22 cellular contexts compared by ENCODE assay signal in genomic region chr2:224736227-224736626, GRCh38. TPM values are rescaled to one million over a fixed set of nuclear protein-coding genes. Genes with fewer than 3 reads are reported as not detected.
DNase-seq lines count a peak whose midpoint lies in the region; ATAC-seq, FAIRE-seq and TF ChIP-seq lines count a peak whose summit lies in the region.
"Had no signal": no experiment of that assay in that cellular context is flagged by ENCODE, and none has a peak within 500 bp of the region (broad histone marks: within the 10 kb centered on the region; RNA-seq: fewer than 3 reads in every experiment).

No MANE protein-coding gene starts in this region.

- H3K36me3 Mint-ChIP-seq in mesothelial cell of epicardium = peaks cover 6% of the 10 kb centered on the region
- H3K36me3 Mint-ChIP-seq: CD4-positive, CD25-positive, alpha-beta regulatory T cell had no signal

- peaks cover 40% of the 10 kb centered on the region for H3K9me3 Mint-ChIP-seq in mesothelial cell of epicardium

- H3K79me2 ChIP-seq in H1 (ENCODE audit: control insufficient read depth in 1 of 2, insufficient read depth in 2 of 2, low read length in 2 of 2) = no peaks in the 10 kb centered on the region

- H3K4me2 ChIP-seq in A549 = no peak overlapping the region
- no peak overlapping the region for H3K4me2 ChIP-seq in H1 (ENCODE audit: insufficient read depth in 1 of 2, low read depth in 2 of 2, low read length in 2 of 2)

- no peak overlapping the region for H3K27ac ChIP-seq in A549
- H3K27ac ChIP-seq in HEK293 (ENCODE audit: extremely low read depth, low read depth, low read length) = no peak overlapping the region
- no peak overlapping the region for H3K27ac ChIP-seq in H1 (ENCODE audit: low read depth, low read length)
- H3K27ac ChIP-seq: C4-2B, GM23248 had no signal

- H3K9ac ChIP-seq in H1 (replicated peaks in 1 of 4; ENCODE audit: extremely low read depth in 1 of 4, low read depth in 3 of 4, low read length in 3 of 4) = no peak overlapping the region
- H3K9ac ChIP-seq: GM23248 had no signal

- no peaks in the 10 kb centered on the region for H3K79me1 ChIP-seq in H1 (ENCODE audit: low read depth, low read length)

- no peak overlapping the region for H2BK20ac ChIP-seq in H1 (ENCODE audit: low read length)

- no peak overlapping the region for H2AFZ ChIP-seq in H1 (ENCODE audit: low read length)
- H2AFZ ChIP-seq: GM23248 had no signal

- TF ChIP-seq CTCF in A549 (IDR thresholded peaks at IDR 0.05) (no peak), HEK293 (tag by site-specific recombination; IDR thresholded peaks at IDR 0.05) (no peak), H1 (IDR thresholded peaks at IDR 0.05; ENCODE audit: control extremely low read depth in 1 of 3, insufficient read depth in 1 of 3, low read depth in 1 of 3, low read length in 3 of 3) (no peak), mesothelial cell of epicardium (IDR thresholded peaks at IDR 0.05; ENCODE audit: unreplicated experiment) (no peak)

- no peak overlapping the region; the same call in 1 of the 2 replicates for H4K8ac ChIP-seq in H1 (ENCODE audit: extremely low read depth, insufficient read depth, low read length)

- H3K27me3 Mint-ChIP-seq in mesothelial cell of epicardium (ENCODE audit: low read depth) = no peaks in the 10 kb centered on the region
- H3K27me3 Mint-ChIP-seq: CD4-positive, CD25-positive, alpha-beta regulatory T cell had no signal

- H3K4me1 ChIP-seq in A549 (no peaks in the 10 kb centered on the region), HEK293 (ENCODE audit: control insufficient read depth, insufficient read depth, low read length) (no peaks in the 10 kb centered on the region), H1 (replicated peaks in 1 of 4; ENCODE audit: control insufficient read depth in 3 of 4, insufficient read depth in 4 of 4, low read length in 3 of 4) (no peaks in the 10 kb centered on the region)

- H2AK5ac ChIP-seq in H1 (ENCODE audit: low read depth, low read length) = no peak overlapping the region

- no peaks in the 10 kb centered on the region for H4K20me1 ChIP-seq in H1 (replicated peaks in 1 of 2; ENCODE audit: control insufficient read depth in 1 of 2, insufficient read depth in 2 of 2, low read length in 2 of 2)

- H3K4me3 ChIP-seq in A549 = no peak overlapping the region
- no peak overlapping the region for H3K4me3 ChIP-seq in HEK293 (ENCODE audit: low read depth, low read length)
- no peak overlapping the region for H3K4me3 ChIP-seq in H1 (ENCODE audit: extremely low read depth in 1 of 4, insufficient read depth in 2 of 4, low read depth in 3 of 4, low read length in 4 of 4)
- H3K4me3 ChIP-seq: GM23248 had no signal

- H2BK15ac ChIP-seq in H1 (ENCODE audit: low read length) = no peak overlapping the region

- no peak overlapping the region for H2BK12ac ChIP-seq in H1 (ENCODE audit: low read depth, low read length)

- FAIRE-seq in A549 (lab: Jason Lieb, UNC) (no peak), H1 (lab: Jason Lieb, UNC) (no peak)
- FAIRE-seq: D721Med, G401.6, GM12892 had no signal

- H3K9me3 ChIP-seq in A549 (peaks cover 23% of the 10 kb centered on the region; the same call in 2 of the 3 replicates), HEK293 (ENCODE audit: control insufficient read depth, insufficient read depth, low read depth, low read length) (no peaks in the 10 kb centered on the region), H1 (ENCODE audit: insufficient read depth in 2 of 2, low read depth in 1 of 2, low read length in 1 of 2) (peaks cover 11 to 23% of the 10 kb centered on the region in 2 experiments)

- no peak overlapping the region for H2BK5ac ChIP-seq in H1 (ENCODE audit: low read depth, low read length)

- no peak overlapping the region for H3K4me3 Mint-ChIP-seq in mesothelial cell of epicardium
- H3K4me3 Mint-ChIP-seq: CD4-positive, CD25-positive, alpha-beta regulatory T cell; CD8-positive, alpha-beta memory T cell; H9; HFFc6 had no signal

- no peak overlapping the region for H3K4ac ChIP-seq in H1 (replicated peaks; ENCODE audit: insufficient read length, low read depth, low read length)

- POLR2A ChIA-PET in A549 (lab: Yijun Ruan, JAX) (no interaction called here), HEK293 (lab: Yijun Ruan, JAX) (no interaction called here), H1 (lab: Charles Lee; ENCODE audit: partially characterized antibody) (no interaction called here)

- CTCF ChIA-PET in A549 (lab: Yijun Ruan, JAX) (no interaction called here), HEK293 (lab: Yijun Ruan, JAX) (no interaction called here), H1 (lab: Charles Lee; ENCODE audit: partially characterized antibody) (interaction anchor here (0.6 kb wide), 1 partner anchor 401 kb away, joined by 3 read pairs; no protein-coding TSS in a partner anchor)

- no peak overlapping the region for H2BK120ac ChIP-seq in H1 (replicated peaks; ENCODE audit: low read depth, low read length)

- no peaks in the 10 kb centered on the region for H3K36me3 ChIP-seq in HEK293 (ENCODE audit: control insufficient read depth in 2 of 2, insufficient read depth in 1 of 2, low read length in 2 of 2)
- no peaks in the 10 kb centered on the region for H3K36me3 ChIP-seq in H1 (ENCODE audit: control insufficient read depth in 2 of 4, insufficient read depth in 4 of 4, low read length in 3 of 4)

- no peak overlapping the region for H3K27ac Mint-ChIP-seq in mesothelial cell of epicardium
- H3K27ac Mint-ChIP-seq: CD4-positive, CD25-positive, alpha-beta regulatory T cell; CD8-positive, alpha-beta memory T cell; H9; HFFc6 had no signal

- TF ChIP-seq RAD21 in A549 (conservative IDR thresholded peaks at IDR 0.05 in 1 of 2, IDR thresholded peaks at IDR 0.05 in 1 of 2) (no peak), H1 (IDR thresholded peaks at IDR 0.05 in 1 of 2, conservative IDR thresholded peaks at IDR 0.05 in 1 of 2; ENCODE audit: low read depth in 2 of 2, low read length in 2 of 2) (no peak)

- DNase-seq in A549 (ENCODE audit: low read depth in 1 of 2, low spot score in 1 of 2) = no peak
- DNase-seq in H1 (ENCODE audit: low read depth in 1 of 2, low spot score in 2 of 2) = no peak
- DNase-seq in NCI-H146 treated with DMSO at 0.1 percent for 48 hours (lab: John Stamatoyannopoulos, UW; ENCODE audit: unreplicated experiment) = no peak
- DNase-seq in SHP77 (lab: John Stamatoyannopoulos, UW) = no peak
- no peak for DNase-seq in mesothelial cell of epicardium (ENCODE audit: low spot score in 2 of 2, unreplicated experiment in 2 of 2)
- DNase-seq: 8988T; CD4-positive, CD25-positive, alpha-beta regulatory T cell; CD8-positive, alpha-beta memory T cell; DMS 273 treated with DMSO at 0.1 percent for 48 hours; DND-41; GM23248; H9; HFFc6 had no signal

- no peaks in the 10 kb centered on the region for H3K23me2 ChIP-seq in H1 (ENCODE audit: low read depth, low read length)

- H3K56ac ChIP-seq in H1 (replicated peaks; ENCODE audit: insufficient read length, low read depth, low read length) = no peak overlapping the region

- H3K4me1 Mint-ChIP-seq in mesothelial cell of epicardium = no peaks in the 10 kb centered on the region
- H3K4me1 Mint-ChIP-seq: CD4-positive, CD25-positive, alpha-beta regulatory T cell; CD8-positive, alpha-beta memory T cell; H9 had no signal

- H3K23ac ChIP-seq in H1 (ENCODE audit: insufficient read length) = no peak overlapping the region

- no peak for TF ChIP-seq POLR2A in A549 (IDR thresholded peaks at IDR 0.05; ENCODE audit: low read length)
- TF ChIP-seq POLR2A in H1 (IDR thresholded peaks at IDR 0.05; ENCODE audit: control extremely low read depth in 1 of 2, low read depth in 2 of 2, low read length in 2 of 2) = no peak

- no peak overlapping the region for H3K14ac ChIP-seq in H1 (ENCODE audit: insufficient read length)

- H4K91ac ChIP-seq in H1 (replicated peaks; ENCODE audit: insufficient read length, low read length) = no peak overlapping the region

- no peak overlapping the region for H3K18ac ChIP-seq in H1 (ENCODE audit: extremely low read depth, low read length)

- H4K5ac ChIP-seq in H1 (ENCODE audit: insufficient read length, low read depth, low read length) = no peak overlapping the region

- WGBS in A549 (ENCODE audit: missing lambda C conversion rate) = 73% methylated on average over 1 of the region's 1 CpG
- 100% methylated on average over 1 of the region's 1 CpG; no CpG with 5 or more reads in 1 of the 2 experiments for WGBS in H1 (ENCODE audit: extremely low coverage in 1 of 2, insufficient coverage in 1 of 2, insufficient read length in 1 of 2, insufficient replicate concordance in 2 of 2, low coverage in 1 of 2, low lambda C conversion rate in 2 of 2, missing lambda C conversion rate in 1 of 2), 2 experiments

- ATAC-seq in A549 = no peak
- ATAC-seq: HCT116 had no signal

- no peak for TF ChIP-seq EP300 in A549 (IDR thresholded peaks at IDR 0.05)
- no peak for TF ChIP-seq EP300 in H1 (IDR thresholded peaks at IDR 0.05; ENCODE audit: borderline replicate concordance in 1 of 2, low read depth in 2 of 2, low read length in 2 of 2)

- H3K27me3 ChIP-seq in H1 (replicated peaks in 1 of 4; ENCODE audit: control insufficient read depth in 3 of 4, extremely low read depth in 1 of 4, insufficient read depth in 3 of 4, low read length in 3 of 4) = no peaks in the 10 kb centered on the region

TF ChIP-seq in A549, 52 proteins besides CTCF, POLR2A, EP300 and RAD21 (continues in another document):
- TF ChIP-seq MAZ (IDR thresholded peaks at IDR 0.05; ENCODE audit: borderline replicate concordance, low read depth, low read length) = no peak

TF ChIP-seq in HEK293, 187 proteins besides CTCF, POLR2A, EP300 and RAD21 (continues in another document):
- peak; percentile 96 for TF ChIP-seq TRIM28 (IDR thresholded peaks at IDR 0.05; ENCODE audit: borderline replicate concordance, low read length)
- TF ChIP-seq ZNF585B (tag by site-specific recombination; IDR thresholded peaks at IDR 0.05) = peak; percentile 97

TF ChIP-seq in H1, 55 proteins besides CTCF, POLR2A, EP300 and RAD21:
- no peak for TF ChIP-seq SRF (IDR thresholded peaks at IDR 0.05; ENCODE audit: low read depth, low read length)
- TF ChIP-seq CBX5 (IDR thresholded peaks at IDR 0.05; ENCODE audit: low read depth, low read length) = 0 out of 2 replicates have a peak, but pooled peaks have one; percentile 58
TF ChIP-seq in H1: peak in this region for 1.

RNA-seq across cellular contexts. Expression of gene CCDC195, which starts 20.1 kb away (rescaled TPM):
- polyA plus RNA-seq in A549 (2011; rRNA removed) (not detected in 2 replicates), A549 (2017; fragmentation: RNase III; extraction: RNeasy Plus Mini Kit Qiagen cat#74134 plus additional on column Dnase treatment) (not detected in 3 replicates), H1 (2011; rRNA removed) (not detected in 2 replicates)
- not detected in 2 replicates for polyA plus RNA-seq in A549 (2012; cell fraction: cytosol; rRNA removed)
- polyA plus RNA-seq in A549 (2012; cell fraction: nucleus; rRNA removed) = not detected in 2 replicates
- not detected in 2 replicates for polyA minus RNA-seq in A549 (2011; rRNA and poly(A)+ RNA removed)
- total RNA-seq in H1 (2021; fragmentation: NEBNext Ultra II Directional; extraction: Animal tissue kit (Norgen Biotek cat#: 25700)) = not detected in 2 replicates
- not detected for polyA plus RNA-seq in H1 (2011; cell fraction: cytosol; rRNA removed)
- polyA plus RNA-seq in H1 (2011; cell fraction: nucleus; rRNA removed) = not detected
- polyA plus RNA-seq in H1 (2012, experiment 1 of 2) = not detected in 4 replicates
- not detected for polyA plus RNA-seq in H1 (2012, experiment 2 of 2)
- polyA plus RNA-seq in H1 (2013, experiment 1 of 2) = not detected
- polyA plus RNA-seq in H1 (2013, experiment 2 of 2) = not detected
- not detected in 2 replicates for polyA minus RNA-seq in H1 (2011; rRNA and poly(A)+ RNA removed)
- polyA minus RNA-seq in H1 (2011; cell fraction: cytosol; rRNA and poly(A)+ RNA removed) = not detected
- polyA minus RNA-seq in H1 (2011; cell fraction: nucleus; rRNA and poly(A)+ RNA removed) = not detected
- total RNA-seq in mesothelial cell of epicardium = not detected in 3 replicates
- total RNA-seq: A673; CD4-positive, CD25-positive, alpha-beta regulatory T cell; CD8-positive, alpha-beta memory T cell; GM23248; H4; H9; HFFc6 had no signal
- polyA plus RNA-seq: BJ; CD4-positive, CD25-positive, alpha-beta regulatory T cell; CD8-positive, alpha-beta memory T cell; GM23248 had no signal
